In the genomic region with DNA sequence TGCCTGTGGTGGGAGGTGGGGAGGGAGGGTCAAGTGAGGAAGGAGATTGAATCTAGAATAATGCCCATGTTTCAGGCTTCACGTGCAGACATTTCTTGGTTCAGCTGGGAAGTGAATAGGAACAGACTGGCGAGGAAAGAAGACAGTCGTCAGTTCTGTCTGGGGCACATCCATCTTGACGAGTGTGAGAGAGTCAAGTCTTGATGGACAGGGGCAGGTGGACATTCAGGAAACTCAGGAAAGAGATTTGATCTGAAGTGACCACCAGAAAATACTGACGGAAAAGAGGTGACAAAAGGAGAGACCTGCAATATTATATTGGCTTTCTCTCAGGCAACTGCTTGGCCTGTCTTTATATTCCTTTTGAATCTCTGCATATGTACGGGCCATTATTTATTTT, we compare ENCODE assay signal across 21 cellular contexts.
"Had no signal": no experiment of that assay in that cellular context is flagged by ENCODE, and none has a peak within 500 bp of the region (broad histone marks: within the 10 kb centered on the region; RNA-seq: fewer than 3 reads in every experiment).

No MANE protein-coding gene starts in this region.

- DNase-seq: dorsolateral prefrontal cortex; effector CD4-positive, alpha-beta T cell; head of caudate nucleus; left ventricle myocardium superior; lower lobe of right lung; naive B cell; pancreas; stimulated activated CD4-positive, alpha-beta T cell treated with anti-CD3 and anti-CD28 coated beads, Interleukin-2, amount 100 ng/mL, for 24 hours; stimulated activated CD4-positive, alpha-beta T cell treated with anti-CD3 and anti-CD28 coated beads, Interleukin-4, amount 100 ng/mL, for 24 hours; stimulated activated naive CD4-positive, alpha-beta T cell treated with Interleukin-2 at 50 U/mL for 16 hours; stomach; tibial artery had no signal

- H3K4me3 Mint-ChIP-seq: natural killer cell treated with Interleukin-12 subunit alpha and Interleukin-12 subunit beta and Interleukin-15 and Interleukin-18, amount 100 ng/mL, for 72 hours; neural crest cell; stimulated activated effector memory CD8-positive, alpha-beta T cell treated with anti-CD3 and anti-CD28 coated beads, Interleukin-12 subunit alpha, Interleukin-12 subunit beta, amount 100 ng/mL, for 72 hours; type B pancreatic cell had no signal

- H3K4me1 ChIP-seq: lower lobe of right lung, pancreas, right atrium auricular region, stomach had no signal

- H3K4me1 Mint-ChIP-seq: naive B cell; neural crest cell; stimulated activated effector memory CD8-positive, alpha-beta T cell treated with anti-CD3 and anti-CD28 coated beads, Interleukin-12 subunit alpha, Interleukin-12 subunit beta, amount 100 ng/mL, for 72 hours had no signal

- H3K27me3 ChIP-seq: neutrophil, pancreas, right atrium auricular region, stomach, tibial artery had no signal

- H3K27ac ChIP-seq: dorsolateral prefrontal cortex, lower lobe of right lung, neutrophil, pancreas, right atrium auricular region, stomach, tibial artery had no signal

- ATAC-seq: left ventricle myocardium superior; lower lobe of right lung; natural killer cell treated with Interleukin-12 subunit alpha and Interleukin-12 subunit beta and Interleukin-15 and Interleukin-18, amount 100 ng/mL, for 72 hours; pancreas had no signal

- H3K27me3 Mint-ChIP-seq: naive B cell, type B pancreatic cell had no signal

- FAIRE-seq: colon, frontal cortex, keratinocyte, pancreas had no signal

- H3K36me3 Mint-ChIP-seq: stimulated activated effector memory CD8-positive, alpha-beta T cell treated with anti-CD3 and anti-CD28 coated beads, Interleukin-12 subunit alpha, Interleukin-12 subunit beta, amount 100 ng/mL, for 72 hours; type B pancreatic cell had no signal

- H3K4me3 ChIP-seq: dorsolateral prefrontal cortex, lower lobe of right lung, pancreas, right atrium auricular region, stomach, tibial artery had no signal

- H3K9me3 Mint-ChIP-seq: neural crest cell; stimulated activated effector memory CD8-positive, alpha-beta T cell treated with anti-CD3 and anti-CD28 coated beads, Interleukin-12 subunit alpha, Interleukin-12 subunit beta, amount 100 ng/mL, for 72 hours; type B pancreatic cell had no signal

- H3K36me3 ChIP-seq: lower lobe of right lung, neutrophil, pancreas, right atrium auricular region, stomach, tibial artery had no signal

- H3K27ac Mint-ChIP-seq: natural killer cell treated with Interleukin-12 subunit alpha and Interleukin-12 subunit beta and Interleukin-15 and Interleukin-18, amount 100 ng/mL, for 72 hours; stimulated activated effector memory CD8-positive, alpha-beta T cell treated with anti-CD3 and anti-CD28 coated beads, Interleukin-12 subunit alpha, Interleukin-12 subunit beta, amount 100 ng/mL, for 72 hours; type B pancreatic cell had no signal

- H3K9me3 ChIP-seq: lower lobe of right lung, neutrophil, pancreas, right atrium auricular region, stomach, tibial artery had no signal
